8 cellular contexts compared by ENCODE assay signal in the genomic region with DNA sequence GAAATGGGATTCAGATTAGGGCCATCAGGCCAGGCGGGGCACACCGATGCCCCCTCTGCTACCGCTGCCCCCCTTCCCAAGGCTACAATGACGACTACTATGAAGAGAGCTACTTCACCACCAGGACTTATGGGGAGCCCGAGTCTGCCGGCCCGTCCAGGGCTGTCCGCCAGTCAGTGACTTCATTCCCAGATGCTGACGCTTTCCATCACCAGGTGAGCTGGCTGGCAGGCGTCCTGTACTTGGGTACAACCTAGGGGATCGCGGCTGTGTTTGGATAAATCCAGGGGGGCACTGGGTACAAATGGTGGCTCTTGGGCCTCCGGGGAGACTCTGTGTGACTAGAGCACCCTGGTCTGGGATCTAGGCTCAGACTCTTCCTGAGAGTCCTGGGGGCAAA. TPM values are rescaled to one million over a fixed set of nuclear protein-coding genes. Genes with fewer than 3 reads are reported as not detected.
A peak's percentile ranks its signal among the peaks of the same experiment; 100 is the strongest.
DNase-seq lines count a peak whose midpoint lies in the region; ATAC-seq and TF ChIP-seq lines count a peak whose summit lies in the region.

No MANE protein-coding gene starts in this region.

- peak overlapping the region; percentile 82 to 91 (median 90) for H3K4me3 Mint-ChIP-seq in IgD-negative memory B cell

- in situ Hi-C loops in GM13976 (cut with MboI; ENCODE audit: low sequenced_read_pairs, unreplicated experiment), result no loop called here

- H3K36me3 ChIP-seq in ACC112 (ENCODE audit: insufficient read depth, low read length) (no peaks in the 10 kb centered on the region), muscle layer of duodenum (ENCODE audit: control insufficient read depth in 1 of 2, insufficient read depth in 2 of 2, low read length in 2 of 2) (no peaks in the 10 kb centered on the region)

- H3K27me3 ChIP-seq in ACC112 (ENCODE audit: insufficient read depth, low read length) (no peaks in the 10 kb centered on the region), muscle layer of duodenum (ENCODE audit: low read depth, low read length) (no peaks in the 10 kb centered on the region)

- H3K9me3 ChIP-seq in muscle layer of duodenum (ENCODE audit: control insufficient read depth in 1 of 2, low read length in 2 of 2), result no peaks in the 10 kb centered on the region

- H3K27ac ChIP-seq in ACC112 (ENCODE audit: low read depth, low read length), result peak overlapping the region; percentile 94
- H3K27ac ChIP-seq in cingulate gyrus (ENCODE audit: low read depth, low read length), result peak overlapping the region; percentile 95
- H3K27ac ChIP-seq in muscle layer of duodenum (ENCODE audit: low read length), result peak overlapping the region; percentile 89

- H3K4me3 ChIP-seq in ACC112 (ENCODE audit: low read depth, low read length) (peak overlapping the region; percentile 94), muscle layer of duodenum (ENCODE audit: low read depth in 1 of 2, low read length in 2 of 2) (peak overlapping the region; percentile 57 to 68)

- peaks cover 0 to 2% (median 0%) of the 10 kb centered on the region in 3 donors for H3K9me3 Mint-ChIP-seq in IgD-negative memory B cell

- H3K4me1 ChIP-seq in ACC112 (ENCODE audit: control insufficient read depth, insufficient read depth, low read length, unreplicated experiment) (peaks cover 6% of the 10 kb centered on the region), muscle layer of duodenum (ENCODE audit: control insufficient read depth in 1 of 2, insufficient read depth in 2 of 2, low read length in 2 of 2) (peaks cover 4 to 22% of the 10 kb centered on the region in 2 donors)

- no peaks in the 10 kb centered on the region for H3K27me3 Mint-ChIP-seq in IgD-negative memory B cell

- H2AFZ ChIP-seq in ACC112 (ENCODE audit: low read length, unreplicated experiment), result no peak overlapping the region

- H3K4me1 Mint-ChIP-seq in IgD-negative memory B cell, result peaks cover 5 to 9% (median 8%) of the 10 kb centered on the region in 3 donors

- DNase-seq in NCI-H128 (lab: John Stamatoyannopoulos, UW; ENCODE audit: unreplicated experiment) (no peak), GM13976 (ENCODE audit: low spot score) (no peak)

- H3K79me2 ChIP-seq in ACC112 (ENCODE audit: control insufficient read depth, insufficient read depth, low read length, unreplicated experiment), result peaks cover 16% of the 10 kb centered on the region

- peaks cover 2% of the 10 kb centered on the region for H3K36me3 Mint-ChIP-seq in IgD-negative memory B cell

- no peak for ATAC-seq in GM18867 (IDR thresholded peaks at IDR 0.05; ENCODE audit: unreplicated experiment)
- no peak for ATAC-seq in GM21526 (IDR thresholded peaks at IDR 0.05; ENCODE audit: low FRiP score, unreplicated experiment)

- no peak for TF ChIP-seq CTCF in GM13976 (IDR thresholded peaks at IDR 0.05; ENCODE audit: borderline replicate concordance, control extremely low read depth, extremely low read depth, insufficient read depth, missing control alignments)

- H3K27ac Mint-ChIP-seq in IgD-negative memory B cell, result peak overlapping the region; percentile 93 to 98 (median 96)

RNA-seq across cellular contexts. Expression of gene EMD, which starts 1.1 kb away (rescaled TPM):
- polyA plus RNA-seq in IgD-negative memory B cell, result 32.4 TPM

RNA-seq across cellular contexts. Expression of gene FLNA, which starts 5.7 kb away (rescaled TPM):
- polyA plus RNA-seq in IgD-negative memory B cell, result 396 TPM

RNA-seq across cellular contexts. Expression of gene RPL10, which starts 18.0 kb away (rescaled TPM):
- polyA plus RNA-seq in IgD-negative memory B cell, result 5,716 TPM

RNA-seq across cellular contexts. Expression of gene DNASE1L1, which starts 28.9 kb away (rescaled TPM):
- polyA plus RNA-seq in IgD-negative memory B cell, result 29.4 TPM

RNA-seq across cellular contexts. Expression of gene TAFAZZIN, which starts 31.2 kb away (rescaled TPM):
- polyA plus RNA-seq in IgD-negative memory B cell, result 51.3 TPM
